11 cellular contexts compared by ENCODE assay signal in the genomic region with DNA sequence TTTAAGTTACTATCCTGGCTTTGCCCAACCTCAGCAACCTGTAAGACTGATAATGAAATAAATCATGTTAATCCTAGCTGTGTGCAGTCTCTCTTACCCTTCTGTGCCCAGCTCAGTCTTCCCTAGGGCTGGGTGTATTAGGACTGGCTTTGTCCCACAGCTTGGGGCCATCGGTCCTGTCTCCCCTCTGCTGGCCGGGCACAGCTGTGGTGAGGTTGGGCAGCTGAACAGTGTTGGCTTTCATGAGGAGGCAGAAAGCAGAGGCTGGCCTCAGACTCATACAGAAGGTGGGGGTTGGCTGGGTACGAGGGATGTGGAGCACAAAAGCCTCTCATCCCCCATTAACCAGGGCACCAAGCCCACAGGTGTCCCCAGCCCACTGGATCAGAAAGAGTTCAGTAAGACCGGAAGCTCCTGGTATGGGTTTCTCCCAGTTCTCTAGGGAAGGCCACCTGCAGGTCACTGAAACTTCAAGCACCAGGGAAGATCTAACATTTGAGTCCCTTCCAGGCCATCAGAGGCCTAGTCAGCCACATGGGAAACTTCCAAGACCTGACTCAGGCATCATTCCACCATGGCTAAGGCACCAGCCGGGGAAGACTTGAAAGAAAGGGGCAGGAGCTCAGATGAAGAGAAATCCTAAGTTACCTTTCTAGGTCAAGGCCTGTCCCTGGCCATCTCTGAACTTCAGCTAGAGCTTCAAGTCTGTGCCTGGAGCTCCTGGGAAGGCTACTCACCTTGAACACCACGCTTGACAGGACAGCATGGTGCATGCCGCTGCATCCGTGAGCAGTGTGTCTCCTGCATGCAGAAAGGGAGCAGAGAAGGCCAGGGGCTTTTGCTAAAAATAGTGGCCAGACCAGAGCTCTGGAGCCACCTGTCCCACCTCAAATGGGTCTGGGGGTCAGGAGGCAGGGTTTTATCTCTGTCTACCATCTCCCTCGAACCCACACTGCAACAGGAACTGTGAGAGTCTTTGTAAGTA. TPM values are rescaled to one million over a fixed set of nuclear protein-coding genes. Genes with fewer than 3 reads are reported as not detected.
A peak's percentile ranks its signal among the peaks of the same experiment; 100 is the strongest.
DNase-seq lines count a peak whose midpoint lies in the region; ATAC-seq and TF ChIP-seq lines count a peak whose summit lies in the region.
"Had no signal": no experiment of that assay in that cellular context is flagged by ENCODE, and none has a peak within 500 bp of the region (broad histone marks: within the 10 kb centered on the region; RNA-seq: fewer than 3 reads in every experiment).

No MANE protein-coding gene starts in this region.

- no peaks in the 10 kb centered on the region for H3K27me3 Mint-ChIP-seq in activated CD4-positive, alpha-beta T cell treated with anti-CD3 and anti-CD28 coated beads for 36 hours
- H3K27me3 Mint-ChIP-seq: progenitor cell of endocrine pancreas had no signal

- no peak overlapping the region for H3K4me3 ChIP-seq in coronary artery

- no peaks in the 10 kb centered on the region for H3K9me3 Mint-ChIP-seq in activated CD4-positive, alpha-beta T cell treated with anti-CD3 and anti-CD28 coated beads for 36 hours (ENCODE audit: low read depth)

- H3K36me3 Mint-ChIP-seq in activated CD4-positive, alpha-beta T cell treated with anti-CD3 and anti-CD28 coated beads for 36 hours (ENCODE audit: low read depth): peaks cover 41% of the 10 kb centered on the region

- peak overlapping the region; percentile 14 for H3K27ac Mint-ChIP-seq in activated CD4-positive, alpha-beta T cell treated with anti-CD3 and anti-CD28 coated beads for 36 hours
- H3K27ac Mint-ChIP-seq: progenitor cell of endocrine pancreas had no signal

- intact Hi-C loops in activated CD4-positive, alpha-beta T cell treated with anti-CD3 and anti-CD28 coated beads for 36 hours (cut with DNase I, micrococcal nuclease): no loop called here

- CTCF ChIA-PET in activated CD4-positive, alpha-beta T cell treated with anti-CD3 and anti-CD28 coated beads for 36 hours (lab: Charles Lee): interaction anchor here (0.5 to 1.2 kb wide), 4 partner anchors 17 to 692 kb away, joined by 3 to 4 read pairs (median 3); no protein-coding TSS in a partner anchor

- peaks cover 7% of the 10 kb centered on the region for H3K4me1 Mint-ChIP-seq in activated CD4-positive, alpha-beta T cell treated with anti-CD3 and anti-CD28 coated beads for 36 hours

- POLR2A ChIA-PET in activated CD4-positive, alpha-beta T cell treated with anti-CD3 and anti-CD28 coated beads for 36 hours (lab: Charles Lee): interaction anchor here (0.6 kb wide), 1 partner anchor 76 kb away, joined by 4 read pairs; no protein-coding TSS in a partner anchor

- no peak overlapping the region for H3K4me3 Mint-ChIP-seq in activated CD4-positive, alpha-beta T cell treated with anti-CD3 and anti-CD28 coated beads for 36 hours

- ATAC-seq in activated CD4-positive, alpha-beta T cell treated with anti-CD3 and anti-CD28 coated beads for 36 hours: no peak

- peak overlapping the region; percentile 91 for H3K27ac ChIP-seq in angular gyrus (ENCODE audit: low read depth, low read length)
- H3K27ac ChIP-seq in substantia nigra (ENCODE audit: low read depth, low read length, poor library complexity, severe bottlenecking): peak overlapping the region; percentile 88
- peak overlapping the region in 1 of 2 donors; percentile 65 for H3K27ac ChIP-seq in coronary artery

- TF ChIP-seq POLR2A in erythroblast (IDR thresholded peaks at IDR 0.05; ENCODE audit: low read length): no peak

- no peak for TF ChIP-seq CTCF in coronary artery (IDR thresholded peaks at IDR 0.05)

- DNase-seq in activated CD4-positive, alpha-beta T cell treated with anti-CD3 and anti-CD28 coated beads for 36 hours: no peak
- no peak for DNase-seq in activated CD4-positive, alpha-beta T cell treated with anti-CD3 and anti-CD28 coated beads, Interleukin-2, amount 50 U/mL, for 1 hour
- peak; percentile 26 for DNase-seq in kidney tubule cell (ENCODE audit: low spot score)
- DNase-seq in substantia nigra (lab: John Stamatoyannopoulos, UW): peak in 47 of 49 donors; percentile 31 to 93 (median 74)
- no peak for DNase-seq in stimulated activated CD4-positive, alpha-beta T cell treated with anti-CD3 and anti-CD28 coated beads, Interleukin-2, amount 100 ng/mL, for 24 hours
- DNase-seq in erythroblast (lab: John Stamatoyannopoulos, UW): no peak
- DNase-seq in coronary artery (ENCODE audit: low spot score): no peak
- DNase-seq: NCI-H146 had no signal

RNA-seq across cellular contexts. Expression of a gene that starts 8.8 kb away (rescaled TPM):
- total RNA-seq in activated CD4-positive, alpha-beta T cell treated with anti-CD3 and anti-CD28 coated beads for 36 hours: 10 to 100 TPM; 55.1 to 77.0 TPM

RNA-seq across cellular contexts. Expression of a gene that starts 41.8 kb away (rescaled TPM):
- 10 to 100 TPM; 86.6 to 94.8 TPM for total RNA-seq in activated CD4-positive, alpha-beta T cell treated with anti-CD3 and anti-CD28 coated beads for 36 hours

RNA-seq across cellular contexts. Expression of a gene that starts 44.5 kb away (rescaled TPM):
- 10 to 100 TPM; 16.3 to 17.2 TPM for total RNA-seq in activated CD4-positive, alpha-beta T cell treated with anti-CD3 and anti-CD28 coated beads for 36 hours

RNA-seq across cellular contexts. Expression of a gene that starts 45.0 kb away (rescaled TPM):
- total RNA-seq in activated CD4-positive, alpha-beta T cell treated with anti-CD3 and anti-CD28 coated beads for 36 hours: 1 to 10 TPM in 1 of 2 experiments, under 1 TPM in 1; 0.81 to 1.1 TPM
- total RNA-seq: esophagus mucosa had no signal

RNA-seq across cellular contexts. Expression of a gene that starts 56.6 kb away (rescaled TPM):
- total RNA-seq in activated CD4-positive, alpha-beta T cell treated with anti-CD3 and anti-CD28 coated beads for 36 hours: 100 to 1,000 TPM; 189 to 192 TPM

Comparison
In these comparisons a context has a peak if more than half of its experiments do, and no peak if none do; other contexts are left out.
1. DNase-seq: peak in kidney tubule cell (single experiment) and substantia nigra (47 of 49); none in activated CD4-positive, alpha-beta T cell treated with anti-CD3 and anti-CD28 coated beads for 36 hours (single experiment), activated CD4-positive, alpha-beta T cell treated with anti-CD3 and anti-CD28 coated beads, Interleukin-2, amount 50 U/mL, for 1 hour (single experiment), stimulated activated CD4-positive, alpha-beta T cell treated with anti-CD3 and anti-CD28 coated beads, Interleukin-2, amount 100 ng/mL, for 24 hours (0 of 2), erythroblast (0 of 2) and coronary artery (single experiment).